ENCODE assay signal across 8 cellular contexts in the genomic region with DNA sequence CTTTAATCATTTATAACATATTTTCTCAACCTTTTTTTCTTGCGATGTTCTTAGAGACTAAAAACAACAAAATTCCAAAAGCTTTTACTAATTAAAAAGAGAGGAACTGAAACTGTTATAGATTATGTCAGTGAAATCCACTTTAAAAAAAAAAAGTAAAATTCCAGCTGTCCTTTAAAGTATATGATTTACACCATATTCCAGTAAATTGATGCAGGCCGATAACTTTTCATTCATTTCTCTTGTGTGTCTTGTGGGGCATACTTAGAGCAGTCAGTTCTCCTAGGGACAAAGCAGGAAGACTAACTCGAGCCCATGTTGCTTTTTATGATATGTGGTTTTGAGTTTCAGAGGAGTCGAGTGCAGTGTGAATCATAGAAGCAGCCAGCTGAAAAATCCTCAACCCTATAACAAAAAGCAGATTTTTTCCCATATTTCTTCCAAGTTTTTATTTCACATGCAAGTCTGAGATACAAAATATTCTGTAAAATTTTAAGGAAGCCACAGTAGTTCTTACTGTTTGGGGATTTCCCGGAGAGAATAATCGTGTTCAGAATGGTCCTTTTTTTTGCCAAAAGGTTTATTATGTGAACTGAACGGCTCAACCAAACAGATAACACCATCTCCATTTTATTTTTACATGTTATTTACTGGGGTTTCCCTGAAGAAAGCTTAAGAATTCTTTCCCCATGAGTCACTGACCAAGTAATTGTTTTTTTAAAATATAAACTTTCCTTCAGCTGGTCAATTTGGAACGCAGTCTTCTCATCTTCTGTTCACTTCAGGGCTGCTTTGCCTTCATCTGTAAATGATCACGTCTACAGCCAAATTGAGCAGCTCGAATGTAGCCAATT.
DNase-seq lines count a peak whose midpoint lies in the region; ATAC-seq, FAIRE-seq and TF ChIP-seq lines count a peak whose summit lies in the region.

No MANE protein-coding gene starts in this region.

- DNase-seq in CD8-positive, alpha-beta memory T cell: no peak
- peak; percentile 30 for DNase-seq in HTR-8/SVneo (ENCODE audit: insufficient read length, low spot score)
- DNase-seq in ascending aorta (ENCODE audit: low spot score in 2 of 2): no peak
- no peak for DNase-seq in erythroblast (lab: John Stamatoyannopoulos, UW)
- DNase-seq in CD4-positive, alpha-beta T cell: no peak
- no peak for DNase-seq in NCI-H187 (lab: John Stamatoyannopoulos, UW)
- DNase-seq in posterior vena cava (ENCODE audit: low spot score): no peak

- no peak overlapping the region for H3K27ac ChIP-seq in CD8-positive, alpha-beta memory T cell (ENCODE audit: low read depth, low read length)
- H3K27ac ChIP-seq in ascending aorta (peak overlapping the region; percentile 59 to 71), mesodermal cell (ENCODE audit: low read depth, low read length, severe bottlenecking) (peak overlapping the region; percentile 90)
- no peak overlapping the region for H3K27ac ChIP-seq in CD4-positive, alpha-beta T cell (ENCODE audit: low read depth, low read length)

- H3K4me1 Mint-ChIP-seq in CD8-positive, alpha-beta memory T cell: peaks cover 17 to 40% (median 35%) of the 10 kb centered on the region in 3 donors
- peaks cover 20% of the 10 kb centered on the region for H3K4me1 Mint-ChIP-seq in CD4-positive, alpha-beta T cell (ENCODE audit: low read depth)

- TF ChIP-seq CTCF in ascending aorta (IDR thresholded peaks at IDR 0.05): no peak
- TF ChIP-seq CTCF in CD4-positive, alpha-beta T cell (IDR thresholded peaks at IDR 0.05): no peak

- peak overlapping the region in 6 of 8 donors; percentile 2 to 71 (median 20) for H3K27ac Mint-ChIP-seq in CD8-positive, alpha-beta memory T cell
- H3K27ac Mint-ChIP-seq in CD4-positive, alpha-beta T cell: no peak overlapping the region

- CTCF ChIA-PET in CD8-positive, alpha-beta memory T cell (lab: Charles Lee): interaction anchor here (1.1 kb wide), 1 partner anchor 10 kb away, joined by 3 read pairs; no protein-coding TSS in a partner anchor
- CTCF ChIA-PET in CD4-positive, alpha-beta T cell (lab: Charles Lee): interaction anchor here (1.4 kb wide), 1 partner anchor 107 kb away, joined by 4 read pairs; no protein-coding TSS in a partner anchor

- peaks cover 8 to 20% (median 13%) of the 10 kb centered on the region in 5 donors for H3K9me3 Mint-ChIP-seq in CD8-positive, alpha-beta memory T cell
- H3K9me3 Mint-ChIP-seq in CD4-positive, alpha-beta T cell: peaks cover 13% of the 10 kb centered on the region

- H3K4me3 Mint-ChIP-seq in CD8-positive, alpha-beta memory T cell: peak overlapping the region in 5 of 7 donors; percentile 17 to 67 (median 35)
- no peak overlapping the region for H3K4me3 Mint-ChIP-seq in CD4-positive, alpha-beta T cell

- H3K27me3 ChIP-seq in CD8-positive, alpha-beta memory T cell (ENCODE audit: insufficient read depth, low read length, poor library complexity, severe bottlenecking): no peaks in the 10 kb centered on the region
- H3K27me3 ChIP-seq in ascending aorta: no peaks in the 10 kb centered on the region
- no peaks in the 10 kb centered on the region for H3K27me3 ChIP-seq in CD4-positive, alpha-beta T cell (ENCODE audit: control insufficient read depth, insufficient read depth, low read length)

- no peak for ATAC-seq in CD4-positive, alpha-beta T cell (ENCODE audit: poor library complexity)

- no peak overlapping the region for H3K4me3 ChIP-seq in CD8-positive, alpha-beta memory T cell (ENCODE audit: low read length)
- H3K4me3 ChIP-seq in ascending aorta (peak overlapping the region; percentile 19 to 29), mesodermal cell (ENCODE audit: extremely low read depth, insufficient read depth, low read length, poor library complexity, severe bottlenecking) (no peak overlapping the region)

- TF ChIP-seq POLR2A in erythroblast (IDR thresholded peaks at IDR 0.05; ENCODE audit: low read length): no peak

- no peaks in the 10 kb centered on the region for H3K4me1 ChIP-seq in CD8-positive, alpha-beta memory T cell (ENCODE audit: insufficient read depth, low read length)
- H3K4me1 ChIP-seq in ascending aorta (peaks cover 0 to 17% of the 10 kb centered on the region in 2 donors), mesodermal cell (ENCODE audit: control insufficient read depth, insufficient read depth, low read length, poor library complexity, severe bottlenecking) (peaks cover 18% of the 10 kb centered on the region)

- H3K27me3 Mint-ChIP-seq in CD8-positive, alpha-beta memory T cell: no peaks in the 10 kb centered on the region
- no peaks in the 10 kb centered on the region for H3K27me3 Mint-ChIP-seq in CD4-positive, alpha-beta T cell

- intact Hi-C loops in ascending aorta (cut with DNase I) (no loop called here), posterior vena cava (cut with DNase I) (no loop called here)
- intact Hi-C loops in CD4-positive, alpha-beta T cell (cut with DNase I, micrococcal nuclease): no loop called here

- POLR2A ChIA-PET in CD8-positive, alpha-beta memory T cell (lab: Charles Lee): interaction anchor here (0.5 to 1.3 kb wide), 3 partner anchors 51 to 457 kb away, joined by 3 read pairs; no protein-coding TSS in a partner anchor
- POLR2A ChIA-PET in CD4-positive, alpha-beta T cell (lab: Charles Lee): interaction anchor here (0.8 to 1.1 kb wide), 2 partner anchors 9 to 163 kb away, joined by 3 read pairs; no protein-coding TSS in a partner anchor

- FAIRE-seq in HTR-8/SVneo (lab: Jason Lieb, UNC): no peak

- no peaks in the 10 kb centered on the region for H3K9me3 ChIP-seq in CD8-positive, alpha-beta memory T cell (ENCODE audit: low read length)
- H3K9me3 ChIP-seq in ascending aorta (peaks cover 0 to 3% of the 10 kb centered on the region in 2 donors), mesodermal cell (ENCODE audit: control insufficient read depth, low read length) (peaks cover 19% of the 10 kb centered on the region)
- peaks cover 12% of the 10 kb centered on the region for H3K9me3 ChIP-seq in CD4-positive, alpha-beta T cell (ENCODE audit: control insufficient read depth, low read length)

- 71 to 80% methylated on average over 3 of the region's 10 CpGs for WGBS in mesodermal cell (ENCODE audit: insufficient coverage in 2 of 2), 2 experiments

- no peaks in the 10 kb centered on the region for H3K36me3 ChIP-seq in CD8-positive, alpha-beta memory T cell (ENCODE audit: insufficient read depth, low read length)
- no peaks in the 10 kb centered on the region for H3K36me3 ChIP-seq in ascending aorta
- no peaks in the 10 kb centered on the region for H3K36me3 ChIP-seq in mesodermal cell (ENCODE audit: control insufficient read depth, insufficient read depth, low read length)

- peaks cover 0 to 25% (median 5%) of the 10 kb centered on the region in 3 donors for H3K36me3 Mint-ChIP-seq in CD8-positive, alpha-beta memory T cell
- H3K36me3 Mint-ChIP-seq in CD4-positive, alpha-beta T cell (ENCODE audit: low read depth): peaks cover 7% of the 10 kb centered on the region

Comparison
In these comparisons a context has a peak if more than half of its experiments do, and no peak if none do; other contexts are left out.
1. H3K27ac ChIP-seq: peak in ascending aorta (2 of 2) and mesodermal cell (single experiment); none in CD8-positive, alpha-beta memory T cell (single experiment) and CD4-positive, alpha-beta T cell (single experiment).
2. H3K4me3 ChIP-seq: peak in ascending aorta (2 of 2); none in CD8-positive, alpha-beta memory T cell (single experiment) and mesodermal cell (single experiment).